1 cellular context compared by ENCODE assay signal in the genomic region with DNA sequence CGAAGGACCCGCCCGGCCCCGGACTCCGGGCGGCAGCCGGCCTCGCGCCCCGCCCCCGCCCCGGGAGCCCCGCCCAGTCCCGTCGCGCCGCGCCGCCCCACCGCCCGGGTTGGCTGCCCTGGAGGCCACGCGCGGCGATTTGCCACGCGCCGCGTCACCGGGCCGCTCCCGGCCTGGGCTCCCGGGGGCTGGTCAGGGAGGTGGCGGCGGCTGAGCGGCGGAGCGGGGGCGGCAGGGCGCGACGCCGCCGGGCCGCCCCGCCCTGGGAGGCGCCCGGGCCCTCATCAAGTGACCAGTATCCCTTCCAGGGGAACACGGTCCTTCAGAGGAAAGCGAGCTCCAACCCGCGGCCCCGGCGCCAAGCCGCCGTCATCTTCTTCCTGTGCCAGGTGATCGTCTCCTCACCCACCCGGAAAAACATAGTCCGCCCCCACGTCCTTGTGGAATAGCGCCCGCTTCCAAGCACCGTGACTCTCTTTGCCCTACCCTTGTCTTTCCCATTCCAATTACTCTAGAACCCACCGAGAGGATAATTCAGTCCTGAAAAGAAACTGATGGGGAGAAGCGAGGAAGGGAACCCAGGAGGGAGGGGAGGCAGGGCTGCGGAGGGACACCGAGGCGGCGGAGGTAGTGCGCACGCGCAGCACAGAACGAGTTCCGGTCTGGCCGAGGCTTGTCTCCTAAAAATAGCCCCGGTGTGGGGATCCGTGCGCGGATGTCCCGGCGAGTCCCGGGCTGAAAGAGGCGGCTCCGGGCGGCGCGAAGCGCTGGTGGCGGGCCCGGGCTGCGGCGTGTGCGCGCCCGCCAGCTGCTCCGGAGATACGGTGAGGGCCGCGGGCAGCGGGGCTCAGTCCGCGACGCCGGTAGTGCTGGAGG.
TF ChIP-seq lines count a peak whose summit lies in the region.

A gene (plus strand): TSS at position 704 of the 876 bp plus-strand sequence. CDS start 67,136 bp downstream, outside the sequence.

TF ChIP-seq in HepG2, 621 proteins besides CTCF, POLR2A, EP300 and RAD21 (continued from another document and continues in another):
- TF ChIP-seq, protein P1, sequence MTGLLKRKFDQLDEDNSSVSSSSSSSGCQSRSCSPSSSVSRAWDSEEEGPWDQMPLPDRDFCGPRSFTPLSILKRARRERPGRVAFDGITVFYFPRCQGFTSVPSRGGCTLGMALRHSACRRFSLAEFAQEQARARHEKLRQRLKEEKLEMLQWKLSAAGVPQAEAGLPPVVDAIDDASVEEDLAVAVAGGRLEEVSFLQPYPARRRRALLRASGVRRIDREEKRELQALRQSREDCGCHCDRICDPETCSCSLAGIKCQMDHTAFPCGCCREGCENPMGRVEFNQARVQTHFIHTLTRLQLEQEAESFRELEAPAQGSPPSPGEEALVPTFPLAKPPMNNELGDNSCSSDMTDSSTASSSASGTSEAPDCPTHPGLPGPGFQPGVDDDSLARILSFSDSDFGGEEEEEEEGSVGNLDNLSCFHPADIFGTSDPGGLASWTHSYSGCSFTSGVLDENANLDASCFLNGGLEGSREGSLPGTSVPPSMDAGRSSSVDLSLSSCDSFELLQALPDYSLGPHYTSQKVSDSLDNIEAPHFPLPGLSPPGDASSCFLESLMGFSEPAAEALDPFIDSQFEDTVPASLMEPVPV (CRISPR knock-in tag; IDR thresholded peaks at IDR 0.05) = 0 out of 2 replicates have a peak, but pooled peaks have one; percentile 21
- 0 out of 2 replicates have a peak, but pooled peaks have one; percentile 35 for TF ChIP-seq FOXA3 (CRISPR knock-in tag; IDR thresholded peaks at IDR 0.05)
- peak; percentile 32; the same call in 1 of the 2 replicates for TF ChIP-seq ZNF121 (CRISPR knock-in tag; IDR thresholded peaks at IDR 0.05)
- no peak for TF ChIP-seq NCOA1 (CRISPR knock-in tag; IDR thresholded peaks at IDR 0.05)
- TF ChIP-seq, protein P2, sequence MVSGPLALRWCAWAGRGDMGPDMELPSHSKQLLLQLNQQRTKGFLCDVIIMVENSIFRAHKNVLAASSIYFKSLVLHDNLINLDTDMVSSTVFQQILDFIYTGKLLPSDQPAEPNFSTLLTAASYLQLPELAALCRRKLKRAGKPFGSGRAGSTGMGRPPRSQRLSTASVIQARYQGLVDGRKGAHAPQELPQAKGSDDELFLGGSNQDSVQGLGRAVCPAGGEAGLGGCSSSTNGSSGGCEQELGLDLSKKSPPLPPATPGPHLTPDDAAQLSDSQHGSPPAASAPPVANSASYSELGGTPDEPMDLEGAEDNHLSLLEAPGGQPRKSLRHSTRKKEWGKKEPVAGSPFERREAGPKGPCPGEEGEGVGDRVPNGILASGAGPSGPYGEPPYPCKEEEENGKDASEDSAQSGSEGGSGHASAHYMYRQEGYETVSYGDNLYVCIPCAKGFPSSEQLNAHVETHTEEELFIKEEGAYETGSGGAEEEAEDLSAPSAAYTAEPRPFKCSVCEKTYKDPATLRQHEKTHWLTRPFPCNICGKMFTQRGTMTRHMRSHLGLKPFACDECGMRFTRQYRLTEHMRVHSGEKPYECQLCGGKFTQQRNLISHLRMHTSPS (CRISPR knock-in tag; IDR thresholded peaks at IDR 0.05; ENCODE audit: low read depth) = peak; percentile 28; the same call in 1 of the 2 replicates
- TF ChIP-seq, protein P3, sequence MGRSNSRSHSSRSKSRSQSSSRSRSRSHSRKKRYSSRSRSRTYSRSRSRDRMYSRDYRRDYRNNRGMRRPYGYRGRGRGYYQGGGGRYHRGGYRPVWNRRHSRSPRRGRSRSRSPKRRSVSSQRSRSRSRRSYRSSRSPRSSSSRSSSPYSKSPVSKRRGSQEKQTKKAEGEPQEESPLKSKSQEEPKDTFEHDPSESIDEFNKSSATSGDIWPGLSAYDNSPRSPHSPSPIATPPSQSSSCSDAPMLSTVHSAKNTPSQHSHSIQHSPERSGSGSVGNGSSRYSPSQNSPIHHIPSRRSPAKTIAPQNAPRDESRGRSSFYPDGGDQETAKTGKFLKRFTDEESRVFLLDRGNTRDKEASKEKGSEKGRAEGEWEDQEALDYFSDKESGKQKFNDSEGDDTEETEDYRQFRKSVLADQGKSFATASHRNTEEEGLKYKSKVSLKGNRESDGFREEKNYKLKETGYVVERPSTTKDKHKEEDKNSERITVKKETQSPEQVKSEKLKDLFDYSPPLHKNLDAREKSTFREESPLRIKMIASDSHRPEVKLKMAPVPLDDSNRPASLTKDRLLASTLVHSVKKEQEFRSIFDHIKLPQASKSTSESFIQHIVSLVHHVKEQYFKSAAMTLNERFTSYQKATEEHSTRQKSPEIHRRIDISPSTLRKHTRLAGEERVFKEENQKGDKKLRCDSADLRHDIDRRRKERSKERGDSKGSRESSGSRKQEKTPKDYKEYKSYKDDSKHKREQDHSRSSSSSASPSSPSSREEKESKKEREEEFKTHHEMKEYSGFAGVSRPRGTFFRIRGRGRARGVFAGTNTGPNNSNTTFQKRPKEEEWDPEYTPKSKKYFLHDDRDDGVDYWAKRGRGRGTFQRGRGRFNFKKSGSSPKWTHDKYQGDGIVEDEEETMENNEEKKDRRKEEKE (IDR thresholded peaks at IDR 0.05) = no peak
- TF ChIP-seq SNAPC2 (CRISPR knock-in tag; IDR thresholded peaks at IDR 0.05) = no peak; the same call in 1 of the 2 replicates
- peak; percentile 57; the same call in 1 of the 2 replicates for TF ChIP-seq HOXA5 (CRISPR knock-in tag; IDR thresholded peaks at IDR 0.05)
- TF ChIP-seq, protein P4, sequence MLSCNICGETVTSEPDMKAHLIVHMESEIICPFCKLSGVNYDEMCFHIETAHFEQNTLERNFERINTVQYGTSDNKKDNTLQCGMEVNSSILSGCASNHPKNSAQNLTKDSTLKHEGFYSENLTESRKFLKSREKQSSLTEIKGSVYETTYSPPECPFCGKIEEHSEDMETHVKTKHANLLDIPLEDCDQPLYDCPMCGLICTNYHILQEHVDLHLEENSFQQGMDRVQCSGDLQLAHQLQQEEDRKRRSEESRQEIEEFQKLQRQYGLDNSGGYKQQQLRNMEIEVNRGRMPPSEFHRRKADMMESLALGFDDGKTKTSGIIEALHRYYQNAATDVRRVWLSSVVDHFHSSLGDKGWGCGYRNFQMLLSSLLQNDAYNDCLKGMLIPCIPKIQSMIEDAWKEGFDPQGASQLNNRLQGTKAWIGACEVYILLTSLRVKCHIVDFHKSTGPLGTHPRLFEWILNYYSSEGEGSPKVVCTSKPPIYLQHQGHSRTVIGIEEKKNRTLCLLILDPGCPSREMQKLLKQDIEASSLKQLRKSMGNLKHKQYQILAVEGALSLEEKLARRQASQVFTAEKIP (CRISPR knock-in tag; IDR thresholded peaks at IDR 0.05; ENCODE audit: borderline replicate concordance) = no peak
- no peak for TF ChIP-seq ZNF720 (CRISPR knock-in tag; IDR thresholded peaks at IDR 0.05)
- TF ChIP-seq ZNF792 (CRISPR knock-in tag; IDR thresholded peaks at IDR 0.05) = no peak; the same call in 1 of the 2 replicates
- TF ChIP-seq FOXC1 (CRISPR knock-in tag; IDR thresholded peaks at IDR 0.05; ENCODE audit: borderline replicate concordance) = peak; percentile 77
- TF ChIP-seq, protein P5, sequence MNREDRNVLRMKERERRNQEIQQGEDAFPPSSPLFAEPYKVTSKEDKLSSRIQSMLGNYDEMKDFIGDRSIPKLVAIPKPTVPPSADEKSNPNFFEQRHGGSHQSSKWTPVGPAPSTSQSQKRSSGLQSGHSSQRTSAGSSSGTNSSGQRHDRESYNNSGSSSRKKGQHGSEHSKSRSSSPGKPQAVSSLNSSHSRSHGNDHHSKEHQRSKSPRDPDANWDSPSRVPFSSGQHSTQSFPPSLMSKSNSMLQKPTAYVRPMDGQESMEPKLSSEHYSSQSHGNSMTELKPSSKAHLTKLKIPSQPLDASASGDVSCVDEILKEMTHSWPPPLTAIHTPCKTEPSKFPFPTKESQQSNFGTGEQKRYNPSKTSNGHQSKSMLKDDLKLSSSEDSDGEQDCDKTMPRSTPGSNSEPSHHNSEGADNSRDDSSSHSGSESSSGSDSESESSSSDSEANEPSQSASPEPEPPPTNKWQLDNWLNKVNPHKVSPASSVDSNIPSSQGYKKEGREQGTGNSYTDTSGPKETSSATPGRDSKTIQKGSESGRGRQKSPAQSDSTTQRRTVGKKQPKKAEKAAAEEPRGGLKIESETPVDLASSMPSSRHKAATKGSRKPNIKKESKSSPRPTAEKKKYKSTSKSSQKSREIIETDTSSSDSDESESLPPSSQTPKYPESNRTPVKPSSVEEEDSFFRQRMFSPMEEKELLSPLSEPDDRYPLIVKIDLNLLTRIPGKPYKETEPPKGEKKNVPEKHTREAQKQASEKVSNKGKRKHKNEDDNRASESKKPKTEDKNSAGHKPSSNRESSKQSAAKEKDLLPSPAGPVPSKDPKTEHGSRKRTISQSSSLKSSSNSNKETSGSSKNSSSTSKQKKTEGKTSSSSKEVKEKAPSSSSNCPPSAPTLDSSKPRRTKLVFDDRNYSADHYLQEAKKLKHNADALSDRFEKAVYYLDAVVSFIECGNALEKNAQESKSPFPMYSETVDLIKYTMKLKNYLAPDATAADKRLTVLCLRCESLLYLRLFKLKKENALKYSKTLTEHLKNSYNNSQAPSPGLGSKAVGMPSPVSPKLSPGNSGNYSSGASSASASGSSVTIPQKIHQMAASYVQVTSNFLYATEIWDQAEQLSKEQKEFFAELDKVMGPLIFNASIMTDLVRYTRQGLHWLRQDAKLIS (CRISPR knock-in tag; IDR thresholded peaks at IDR 0.05) = no peak
- TF ChIP-seq SRSF9 (IDR thresholded peaks at IDR 0.05; ENCODE audit: borderline replicate concordance, insufficient read depth, low read depth, low read length, poor library complexity, severe bottlenecking) = no peak
- TF ChIP-seq FOXK1 (CRISPR knock-in tag; IDR thresholded peaks at IDR 0.05; ENCODE audit: borderline replicate concordance, low read depth) = peak; percentile 62; the same call in 1 of the 2 replicates
- TF ChIP-seq PTBP1 (IDR thresholded peaks at IDR 0.05; ENCODE audit: low read depth, low read length, poor library complexity, severe bottlenecking) = peak; percentile 84
- no peak for TF ChIP-seq ZNF674 (CRISPR knock-in tag; IDR thresholded peaks at IDR 0.05; ENCODE audit: low read depth)
- TF ChIP-seq ZNF773 (CRISPR knock-in tag; IDR thresholded peaks at IDR 0.05; ENCODE audit: borderline replicate concordance) = 0 out of 2 replicates have a peak, but pooled peaks have one; percentile 77
- peak; percentile 45; the same call in 1 of the 2 replicates for TF ChIP-seq ZNF124 (CRISPR knock-in tag; IDR thresholded peaks at IDR 0.05)
- no peak for TF ChIP-seq ZFAT (CRISPR knock-in tag; conservative IDR thresholded peaks at IDR 0.05)
- peak; percentile 77 for TF ChIP-seq TARDBP (CRISPR knock-in tag; IDR thresholded peaks at IDR 0.05)
- TF ChIP-seq ARID2 (CRISPR knock-in tag; IDR thresholded peaks at IDR 0.05; ENCODE audit: borderline replicate concordance) = no peak
- peak; percentile 75 for TF ChIP-seq HOXA3 (CRISPR knock-in tag; IDR thresholded peaks at IDR 0.05)
- no peak for TF ChIP-seq MIER3 (CRISPR knock-in tag; IDR thresholded peaks at IDR 0.05; ENCODE audit: borderline replicate concordance)
- TF ChIP-seq MXI1 (IDR thresholded peaks at IDR 0.05; ENCODE audit: borderline replicate concordance, low read depth, low read length) = peak; percentile 57; the same call in 1 of the 3 replicates
- TF ChIP-seq, protein P6, sequence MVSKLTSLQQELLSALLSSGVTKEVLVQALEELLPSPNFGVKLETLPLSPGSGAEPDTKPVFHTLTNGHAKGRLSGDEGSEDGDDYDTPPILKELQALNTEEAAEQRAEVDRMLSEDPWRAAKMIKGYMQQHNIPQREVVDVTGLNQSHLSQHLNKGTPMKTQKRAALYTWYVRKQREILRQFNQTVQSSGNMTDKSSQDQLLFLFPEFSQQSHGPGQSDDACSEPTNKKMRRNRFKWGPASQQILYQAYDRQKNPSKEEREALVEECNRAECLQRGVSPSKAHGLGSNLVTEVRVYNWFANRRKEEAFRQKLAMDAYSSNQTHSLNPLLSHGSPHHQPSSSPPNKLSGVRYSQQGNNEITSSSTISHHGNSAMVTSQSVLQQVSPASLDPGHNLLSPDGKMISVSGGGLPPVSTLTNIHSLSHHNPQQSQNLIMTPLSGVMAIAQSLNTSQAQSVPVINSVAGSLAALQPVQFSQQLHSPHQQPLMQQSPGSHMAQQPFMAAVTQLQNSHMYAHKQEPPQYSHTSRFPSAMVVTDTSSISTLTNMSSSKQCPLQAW (CRISPR knock-in tag; IDR thresholded peaks at IDR 0.05) = peak; percentile 75; the same call in 1 of the 2 replicates
- peak; percentile 76 for TF ChIP-seq GATAD1 (CRISPR knock-in tag; IDR thresholded peaks at IDR 0.05)
- TF ChIP-seq SOX6 (IDR thresholded peaks at IDR 0.05) = no peak
- peak; percentile 35; the same call in 1 of the 2 replicates for TF ChIP-seq SOX6 (CRISPR knock-in tag; IDR thresholded peaks at IDR 0.05)
- TF ChIP-seq NRL (CRISPR knock-in tag; IDR thresholded peaks at IDR 0.05; ENCODE audit: borderline replicate concordance) = peak; percentile 67; the same call in 1 of the 2 replicates
- peak; percentile 44; the same call in 1 of the 2 replicates for TF ChIP-seq BCL6 (CRISPR knock-in tag; IDR thresholded peaks at IDR 0.05)
- no peak for TF ChIP-seq GZF1 (CRISPR knock-in tag; IDR thresholded peaks at IDR 0.05)
- peak; percentile 26 for TF ChIP-seq ZEB1 (IDR thresholded peaks at IDR 0.05; ENCODE audit: insufficient replicate concordance, low read depth)
- 0 out of 2 replicates have a peak, but pooled peaks have one; percentile 37 for TF ChIP-seq WIZ (CRISPR knock-in tag; IDR thresholded peaks at IDR 0.05)
- TF ChIP-seq TGIF2 (CRISPR knock-in tag; IDR thresholded peaks at IDR 0.05) = peak; percentile 80; the same call in 1 of the 2 replicates
- peak; percentile 80; the same call in 1 of the 2 replicates for TF ChIP-seq ZNF749 (CRISPR knock-in tag; IDR thresholded peaks at IDR 0.05; ENCODE audit: borderline replicate concordance)
- TF ChIP-seq, protein P7, sequence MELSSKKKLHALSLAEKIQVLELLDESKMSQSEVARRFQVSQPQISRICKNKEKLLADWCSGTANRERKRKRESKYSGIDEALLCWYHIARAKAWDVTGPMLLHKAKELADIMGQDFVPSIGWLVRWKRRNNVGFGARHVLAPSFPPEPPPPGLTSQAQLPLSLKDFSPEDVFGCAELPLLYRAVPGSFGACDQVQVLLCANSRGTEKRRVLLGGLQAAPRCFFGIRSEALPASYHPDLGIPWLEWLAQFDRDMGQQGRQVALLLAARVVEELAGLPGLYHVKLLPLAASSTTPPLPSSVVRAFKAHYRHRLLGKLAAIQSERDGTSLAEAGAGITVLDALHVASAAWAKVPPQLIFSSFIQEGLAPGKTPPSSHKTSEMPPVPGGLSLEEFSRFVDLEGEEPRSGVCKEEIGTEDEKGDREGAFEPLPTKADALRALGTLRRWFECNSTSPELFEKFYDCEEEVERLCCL (CRISPR knock-in tag; IDR thresholded peaks at IDR 0.05; ENCODE audit: borderline replicate concordance) = no peak
- TF ChIP-seq ZSCAN21 (CRISPR knock-in tag; IDR thresholded peaks at IDR 0.05; ENCODE audit: borderline replicate concordance) = peak; percentile 60; the same call in 1 of the 2 replicates
- TF ChIP-seq ZNF878 (CRISPR knock-in tag; IDR thresholded peaks at IDR 0.05) = no peak
- peak; percentile 78; the same call in 1 of the 2 replicates for TF ChIP-seq TBX2 (CRISPR knock-in tag; IDR thresholded peaks at IDR 0.05; ENCODE audit: borderline replicate concordance)
- peak; percentile 80 for TF ChIP-seq DMAP1 (CRISPR knock-in tag; IDR thresholded peaks at IDR 0.05)
- TF ChIP-seq KDM4B (CRISPR knock-in tag; IDR thresholded peaks at IDR 0.05) = 0 out of 2 replicates have a peak, but pooled peaks have one; percentile 35
- TF ChIP-seq BORCS8-MEF2B (CRISPR knock-in tag; IDR thresholded peaks at IDR 0.05) = peak; percentile 18; the same call in 1 of the 2 replicates
- no peak for TF ChIP-seq PHF5A (CRISPR knock-in tag; IDR thresholded peaks at IDR 0.05; ENCODE audit: low read depth, unreplicated experiment)
- TF ChIP-seq ZSCAN20 (CRISPR knock-in tag; IDR thresholded peaks at IDR 0.05; ENCODE audit: borderline replicate concordance) = peak; percentile 68; the same call in 1 of the 2 replicates
